Comparison of ENCODE assay signal across 1 cellular context in genomic region chr22:23913661-23914353, GRCh38.
TF ChIP-seq lines count a peak whose summit lies in the region.

No MANE protein-coding gene starts in this region.

TF ChIP-seq in GM12878, 131 proteins besides CTCF, POLR2A, EP300 and RAD21 (continued from another document and continues in another):
- TF ChIP-seq PBX3 (IDR thresholded peaks at IDR 0.05; ENCODE audit: insufficient replicate concordance, low read depth, low read length) (no peak), IKZF1 (conservative IDR thresholded peaks at IDR 0.05) (peak; percentile 71), E2F4 (IDR thresholded peaks at IDR 0.05; ENCODE audit: low read depth, low read length) (0 out of 2 replicates have a peak, but pooled peaks have one; percentile 43), SIX5 (IDR thresholded peaks at IDR 0.05; ENCODE audit: low read depth, low read length, severe bottlenecking) (peak; percentile 19), CREB1 (IDR thresholded peaks at IDR 0.05; ENCODE audit: low read depth) (peak; percentile 48; the same call in 1 of the 2 replicates), SREBF2 (IDR thresholded peaks at IDR 0.05; ENCODE audit: low read length) (no peak; the same call in 1 of the 2 replicates), CEBPZ (IDR thresholded peaks at IDR 0.05; ENCODE audit: low read depth, low read length) (no peak), TAF1 (IDR thresholded peaks at IDR 0.05; ENCODE audit: borderline replicate concordance, low read depth, low read length) (no peak; the same call in 1 of the 2 replicates), CBFB (IDR thresholded peaks at IDR 0.05; ENCODE audit: low read depth) (peak; percentile 69; the same call in 1 of the 2 replicates), ATF7 (IDR thresholded peaks at IDR 0.05; ENCODE audit: low read depth) (0 out of 2 replicates have a peak, but pooled peaks have one; percentile 7), RCOR1 (conservative IDR thresholded peaks at IDR 0.05; ENCODE audit: low read depth, low read length) (peak; percentile 11; the same call in 1 of the 2 replicates), IRF3 (IDR thresholded peaks at IDR 0.05) (no peak), SMC3 (IDR thresholded peaks at IDR 0.05; ENCODE audit: borderline replicate concordance, low read length) (no peak), IRF4 (IDR thresholded peaks at IDR 0.05; ENCODE audit: low read depth, low read length) (no peak), RUNX3 (IDR thresholded peaks at IDR 0.05; ENCODE audit: low read length) (no peak; the same call in 1 of the 2 replicates), ZNF274 (IDR thresholded peaks at IDR 0.05; ENCODE audit: insufficient read depth, insufficient read length) (no peak), SMAD1 (IDR thresholded peaks at IDR 0.05; ENCODE audit: low read depth, partially characterized antibody) (peak; percentile 73), HDGF (IDR thresholded peaks at IDR 0.05) (peak; percentile 99), PAX8 (IDR thresholded peaks at IDR 0.05) (no peak), GABPA (IDR thresholded peaks at IDR 0.05; ENCODE audit: low read depth) (peak; percentile 59; the same call in 1 of the 2 replicates), SRF (IDR thresholded peaks at IDR 0.05; ENCODE audit: low read depth in 2 of 2, low read length in 2 of 2) (0 out of 4 replicates have a peak, but pooled peaks of 1 of the 2 experiments have one; percentile 21), IKZF2 (IDR thresholded peaks at IDR 0.05) (peak in 1 of 2 experiments; percentile 63; a peak in 3 of 4 replicates), ELK1 (IDR thresholded peaks at IDR 0.05; ENCODE audit: low read depth, low read length) (peak; percentile 11; the same call in 1 of the 2 replicates), RB1 (IDR thresholded peaks at IDR 0.05; ENCODE audit: borderline replicate concordance) (peak; percentile 93; the same call in 1 of the 2 replicates), NBN (IDR thresholded peaks at IDR 0.05) (peak; percentile 79; the same call in 1 of the 2 replicates), SMARCA5 (IDR thresholded peaks at IDR 0.05) (no peak), SKIL (IDR thresholded peaks at IDR 0.05; ENCODE audit: low read depth, poor library complexity, severe bottlenecking) (peak; percentile 13), E4F1 (IDR thresholded peaks at IDR 0.05; ENCODE audit: borderline replicate concordance, partially characterized antibody) (peak; percentile 37), SIN3A (IDR thresholded peaks at IDR 0.05; ENCODE audit: low read depth, low read length) (peak; percentile 86), E2F8 (IDR thresholded peaks at IDR 0.05; ENCODE audit: low read depth, partially characterized antibody) (peak; percentile 82), SMAD5 (IDR thresholded peaks at IDR 0.05; ENCODE audit: low read depth) (peak; percentile 91), ZBTB40 (IDR thresholded peaks at IDR 0.05; ENCODE audit: borderline replicate concordance) (peak; percentile 78; the same call in 1 of the 2 replicates), ZBED1 (IDR thresholded peaks at IDR 0.05; ENCODE audit: borderline replicate concordance) (peak; percentile 46; the same call in 1 of the 2 replicates), PKNOX1 (IDR thresholded peaks at IDR 0.05) (0 out of 2 replicates have a peak, but pooled peaks have one; percentile 11), YY1 (IDR thresholded peaks at IDR 0.05; ENCODE audit: low read depth, low read length) (peak; percentile 42), POLR2AphosphoS5 (IDR thresholded peaks at IDR 0.05; ENCODE audit: low read length) (peak; percentile 96), RELA (IDR thresholded peaks at IDR 0.05; ENCODE audit: borderline replicate concordance, partially characterized antibody) (peak; percentile 20)
